ENCODE assay signal across 8 cellular contexts in the genomic region with DNA sequence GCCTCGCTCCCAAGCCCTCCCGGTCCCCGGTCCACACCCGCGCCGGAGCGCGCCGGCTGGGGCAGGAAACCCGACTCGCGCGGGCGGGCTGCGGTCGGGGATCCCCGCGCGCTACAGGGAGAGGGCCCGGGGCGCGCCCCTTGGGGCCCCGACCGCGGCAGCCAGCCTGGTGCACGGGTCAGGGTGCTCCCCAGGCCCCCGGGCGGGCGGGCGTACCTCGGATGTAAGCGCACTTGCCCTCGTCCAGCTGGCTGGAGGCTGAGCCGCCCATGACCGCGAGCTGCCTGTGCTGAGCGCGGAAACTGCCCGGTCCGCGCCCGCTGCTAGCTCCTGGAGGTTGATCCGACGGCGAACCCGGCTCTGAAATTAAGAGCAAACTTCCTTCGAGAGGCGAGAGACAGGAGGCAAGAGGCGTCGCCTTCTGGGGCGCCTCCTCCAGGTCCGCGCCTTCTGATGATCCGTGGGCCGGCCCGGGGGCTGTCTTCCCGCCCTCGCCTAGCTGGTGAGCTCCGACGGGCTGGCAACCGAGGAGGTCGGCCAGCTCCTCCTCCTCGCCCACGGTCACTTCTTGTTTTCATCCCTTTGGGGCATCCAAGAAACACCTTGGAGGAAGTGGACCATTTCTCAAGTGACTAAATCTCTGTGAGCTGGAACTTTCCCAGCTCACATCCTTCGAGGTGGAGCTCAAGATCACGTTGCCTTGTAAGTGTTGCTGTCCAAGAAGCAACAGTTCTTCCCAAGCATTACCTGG. TPM values are rescaled to one million over a fixed set of nuclear protein-coding genes. Genes with fewer than 3 reads are reported as not detected.
DNase-seq lines count a peak whose midpoint lies in the region; ATAC-seq and TF ChIP-seq lines count a peak whose summit lies in the region.

A gene with protein sequence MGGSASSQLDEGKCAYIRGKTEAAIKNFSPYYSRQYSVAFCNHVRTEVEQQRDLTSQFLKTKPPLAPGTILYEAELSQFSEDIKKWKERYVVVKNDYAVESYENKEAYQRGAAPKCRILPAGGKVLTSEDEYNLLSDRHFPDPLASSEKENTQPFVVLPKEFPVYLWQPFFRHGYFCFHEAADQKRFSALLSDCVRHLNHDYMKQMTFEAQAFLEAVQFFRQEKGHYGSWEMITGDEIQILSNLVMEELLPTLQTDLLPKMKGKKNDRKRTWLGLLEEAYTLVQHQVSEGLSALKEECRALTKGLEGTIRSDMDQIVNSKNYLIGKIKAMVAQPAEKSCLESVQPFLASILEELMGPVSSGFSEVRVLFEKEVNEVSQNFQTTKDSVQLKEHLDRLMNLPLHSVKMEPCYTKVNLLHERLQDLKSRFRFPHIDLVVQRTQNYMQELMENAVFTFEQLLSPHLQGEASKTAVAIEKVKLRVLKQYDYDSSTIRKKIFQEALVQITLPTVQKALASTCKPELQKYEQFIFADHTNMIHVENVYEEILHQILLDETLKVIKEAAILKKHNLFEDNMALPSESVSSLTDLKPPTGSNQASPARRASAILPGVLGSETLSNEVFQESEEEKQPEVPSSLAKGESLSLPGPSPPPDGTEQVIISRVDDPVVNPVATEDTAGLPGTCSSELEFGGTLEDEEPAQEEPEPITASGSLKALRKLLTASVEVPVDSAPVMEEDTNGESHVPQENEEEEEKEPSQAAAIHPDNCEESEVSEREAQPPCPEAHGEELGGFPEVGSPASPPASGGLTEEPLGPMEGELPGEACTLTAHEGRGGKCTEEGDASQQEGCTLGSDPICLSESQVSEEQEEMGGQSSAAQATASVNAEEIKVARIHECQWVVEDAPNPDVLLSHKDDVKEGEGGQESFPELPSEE (minus strand): TSS at position 423 of the 751 bp plus-strand sequence. CDS start 152 bp downstream, at position 271.

- ATAC-seq in GM18511 (IDR thresholded peaks at IDR 0.05; ENCODE audit: unreplicated experiment) = peak; percentile 71
- peak; percentile 55 for ATAC-seq in HG02973 (IDR thresholded peaks at IDR 0.05; ENCODE audit: unreplicated experiment)

- TF ChIP-seq CTCF in epithelial cell of proximal tubule (conservative IDR thresholded peaks at IDR 0.05; ENCODE audit: low read depth, low read length) = no peak

- DNase-seq in ACHN = peak; percentile 88
- peak; percentile 28 for DNase-seq in NCI-H510A (lab: John Stamatoyannopoulos, UW)
- peak; percentile 36 to 39 for DNase-seq in activated CD8-positive, alpha-beta memory T cell treated with anti-CD3 and anti-CD28 coated beads for 4 hours (ENCODE audit: low read depth in 2 of 2)
- DNase-seq in epithelial cell of proximal tubule (ENCODE audit: low read depth) = no peak
- DNase-seq in myocyte (ENCODE audit: low read depth) = peak; percentile 9
- peak; percentile 45 to 53 for DNase-seq in stimulated activated CD8-positive, alpha-beta memory T cell treated with anti-CD3 and anti-CD28 coated beads, Interleukin-7, amount 100 ng/mL, for 48 hours (ENCODE audit: extremely low read depth in 1 of 2, low read depth in 1 of 2)

- in situ Hi-C loops in ACHN (cut with HindIII; ENCODE audit: low pct_ligation_motif_present, low pct_unique_long_range_greater_than_20kb, low sequenced_read_pairs) = no loop called here

- peak within 1 kb of the TSS; percentile 66 for H3K4me3 ChIP-seq in epithelial cell of proximal tubule (ENCODE audit: low read depth, low read length)

RNA-seq across cellular contexts. Expression of the gene that starts here (rescaled TPM):
- total RNA-seq in epithelial cell of proximal tubule = 26.2 and 32.9 TPM in 2 replicates
- 0.10 and 0.40 TPM in 2 replicates for total RNA-seq in myocyte
- 2.9 TPM for polyA plus RNA-seq in myocyte (2012)

Comparison
In these comparisons a context has a peak if more than half of its experiments do, and no peak if none do; other contexts are left out.
1. RNA of the gene that starts here (total RNA-seq): 26.2 to 32.9 TPM in epithelial cell of proximal tubule; 0.10 to 0.40 TPM in myocyte; every median in the first group is over 10 times any median in the second.